15 cellular contexts compared by ENCODE assay signal in the genomic region with DNA sequence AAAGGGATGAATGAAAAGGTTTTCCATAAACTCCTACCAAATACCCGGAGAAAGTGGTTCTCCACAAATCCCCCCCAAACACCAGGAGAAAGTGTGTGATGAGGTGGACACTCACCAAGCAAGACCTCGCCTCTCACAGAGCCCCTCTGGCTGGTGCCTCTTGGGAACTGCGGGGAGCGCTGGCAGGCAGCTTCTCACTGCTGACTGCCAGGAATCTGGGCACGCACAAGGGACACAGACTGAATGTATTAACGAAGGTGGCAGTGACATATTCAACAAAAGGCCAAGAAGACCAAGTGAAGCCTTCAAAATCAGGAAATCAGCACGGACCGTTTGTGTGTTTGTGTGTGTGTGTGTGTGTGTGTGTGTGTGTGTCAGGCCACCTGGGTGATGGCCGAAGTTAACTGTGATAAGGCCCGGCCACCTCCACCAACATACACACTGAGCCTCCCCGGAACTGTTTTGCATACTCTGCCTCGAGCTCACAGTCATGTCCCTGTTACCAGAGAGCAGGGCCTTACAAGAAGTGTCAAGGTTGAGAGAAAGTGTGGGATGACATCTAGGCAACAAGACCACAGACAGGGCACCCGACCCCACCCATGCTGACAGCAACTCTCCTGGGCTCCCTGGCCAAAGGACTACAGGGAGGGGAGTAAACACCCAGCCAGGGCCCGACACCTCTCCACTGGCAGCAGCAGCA. TPM values are rescaled to one million over a fixed set of nuclear protein-coding genes. Genes with fewer than 3 reads are reported as not detected.
DNase-seq lines count a peak whose midpoint lies in the region; ATAC-seq lines count a peak whose summit lies in the region.
"Had no signal": no experiment of that assay in that cellular context is flagged by ENCODE, and none has a peak within 500 bp of the region (broad histone marks: within the 10 kb centered on the region; RNA-seq: fewer than 3 reads in every experiment).

No MANE protein-coding gene starts in this region.

- peak overlapping the region; percentile 97 for H3K27ac Mint-ChIP-seq in stimulated activated naive CD8-positive, alpha-beta T cell treated with anti-CD3 and anti-CD28 coated beads, Interleukin-15, Interleukin-2, amounts not matched to agents 100 ng/mL and 50 ng/mL, for 24 hours
- peak overlapping the region; percentile 91 for H3K27ac Mint-ChIP-seq in activated T-helper 2 cell treated with anti-CD3 and anti-CD28 coated beads, Interferon-gamma antibody, Interleukin-2, Interleukin-4, amounts not matched to agents 10 μg/mL and 5 μg/mL and 100 μg/mL, durations not matched to agents 14 hours and 24 hours and 36 hours
- H3K27ac Mint-ChIP-seq in immature natural killer cell, result peak overlapping the region; percentile 86 to 99 (median 94)

- H3K4me1 Mint-ChIP-seq in stimulated activated naive CD8-positive, alpha-beta T cell treated with anti-CD3 and anti-CD28 coated beads, Interleukin-15, Interleukin-2, amounts not matched to agents 100 ng/mL and 50 ng/mL, for 24 hours (ENCODE audit: low read depth), result peaks cover 88% of the 10 kb centered on the region
- peaks cover 61% of the 10 kb centered on the region for H3K4me1 Mint-ChIP-seq in activated T-helper 2 cell treated with anti-CD3 and anti-CD28 coated beads, Interferon-gamma antibody, Interleukin-2, Interleukin-4, amounts not matched to agents 10 μg/mL and 5 μg/mL and 100 μg/mL, durations not matched to agents 14 hours and 24 hours and 36 hours (ENCODE audit: low read depth)
- H3K4me1 Mint-ChIP-seq in immature natural killer cell, result peaks cover 82 to 96% of the 10 kb centered on the region in 2 donors

- peak overlapping the region; percentile 32 for H3K4me3 Mint-ChIP-seq in stimulated activated naive CD8-positive, alpha-beta T cell treated with anti-CD3 and anti-CD28 coated beads, Interleukin-15, Interleukin-2, amounts not matched to agents 100 ng/mL and 50 ng/mL, for 24 hours
- no peak overlapping the region for H3K4me3 Mint-ChIP-seq in activated T-helper 2 cell treated with anti-CD3 and anti-CD28 coated beads, Interferon-gamma antibody, Interleukin-2, Interleukin-4, amounts not matched to agents 10 μg/mL and 5 μg/mL and 100 μg/mL, durations not matched to agents 14 hours and 24 hours and 36 hours (ENCODE audit: low read depth)
- H3K4me3 Mint-ChIP-seq in immature natural killer cell, result peak overlapping the region; percentile 71 to 88 (median 77)

- H3K36me3 Mint-ChIP-seq in stimulated activated naive CD8-positive, alpha-beta T cell treated with anti-CD3 and anti-CD28 coated beads, Interleukin-15, Interleukin-2, amounts not matched to agents 100 ng/mL and 50 ng/mL, for 24 hours (ENCODE audit: low read depth), result peaks cover 31% of the 10 kb centered on the region
- H3K36me3 Mint-ChIP-seq in activated T-helper 2 cell treated with anti-CD3 and anti-CD28 coated beads, Interferon-gamma antibody, Interleukin-2, Interleukin-4, amounts not matched to agents 10 μg/mL and 5 μg/mL and 100 μg/mL, durations not matched to agents 14 hours and 24 hours and 36 hours (ENCODE audit: low read depth), result peaks cover 53% of the 10 kb centered on the region
- peaks cover 0 to 3% (median 0%) of the 10 kb centered on the region in 3 donors for H3K36me3 Mint-ChIP-seq in immature natural killer cell

- no peak for DNase-seq in stimulated activated naive CD8-positive, alpha-beta T cell treated with anti-CD3 and anti-CD28 coated beads, Interleukin-15, Interleukin-2, amounts not matched to agents 100 U/mL and 50 U/mL, for 24 hours
- DNase-seq in activated T-helper 2 cell treated with anti-CD3 and anti-CD28 coated beads, Interferon-gamma antibody, Interleukin-2, Interleukin-4, amounts not matched to agents 10 μg/mL and 5 μg/mL and 100 μg/mL, durations not matched to agents 14 hours and 24 hours and 36 hours (ENCODE audit: low spot score), result no peak
- peak; percentile 32 to 38 (median 33) for DNase-seq in immature natural killer cell
- no peak for DNase-seq in iPS-NIHi11 (ENCODE audit: low spot score)
- no peak for DNase-seq in NCI-H1417 (lab: John Stamatoyannopoulos, UW)
- no peak for DNase-seq in NCI-H69 (lab: John Stamatoyannopoulos, UW)
- DNase-seq: hypothalamus; MV-4-11; NCI-H2081 treated with DMSO at 0.1 percent for 48 hours; ovary; Peyer's patch; stimulated activated naive CD4-positive, alpha-beta T cell had no signal

- H3K27me3 Mint-ChIP-seq in stimulated activated naive CD8-positive, alpha-beta T cell treated with anti-CD3 and anti-CD28 coated beads, Interleukin-15, Interleukin-2, amounts not matched to agents 100 ng/mL and 50 ng/mL, for 24 hours, result no peaks in the 10 kb centered on the region
- H3K27me3 Mint-ChIP-seq in activated T-helper 2 cell treated with anti-CD3 and anti-CD28 coated beads, Interferon-gamma antibody, Interleukin-2, Interleukin-4, amounts not matched to agents 10 μg/mL and 5 μg/mL and 100 μg/mL, durations not matched to agents 14 hours and 24 hours and 36 hours (ENCODE audit: low read depth), result no peaks in the 10 kb centered on the region
- peaks cover 2 to 6% (median 2%) of the 10 kb centered on the region in 3 donors for H3K27me3 Mint-ChIP-seq in immature natural killer cell (ENCODE audit: low read depth in 3 of 3)

- intact Hi-C loops in activated T-helper 2 cell treated with anti-CD3 and anti-CD28 coated beads, Interferon-gamma antibody, Interleukin-2, Interleukin-4, amounts not matched to agents 10 μg/mL and 5 μg/mL and 100 μg/mL, durations not matched to agents 14 hours and 24 hours and 36 hours (cut with micrococcal nuclease), result loop anchor here (10.0 kb wide), 1 partner anchor 890 kb away; a partner anchor contains a TSS

- no peak for ATAC-seq in stimulated activated naive CD8-positive, alpha-beta T cell treated with anti-CD3 and anti-CD28 coated beads, Interleukin-15, Interleukin-2, amounts not matched to agents 100 U/mL and 50 U/mL, for 24 hours
- ATAC-seq in HG03280 (IDR thresholded peaks at IDR 0.05; ENCODE audit: unreplicated experiment), result no peak

- no peaks in the 10 kb centered on the region for H3K9me3 Mint-ChIP-seq in stimulated activated naive CD8-positive, alpha-beta T cell treated with anti-CD3 and anti-CD28 coated beads, Interleukin-15, Interleukin-2, amounts not matched to agents 100 ng/mL and 50 ng/mL, for 24 hours
- H3K9me3 Mint-ChIP-seq in activated T-helper 2 cell treated with anti-CD3 and anti-CD28 coated beads, Interferon-gamma antibody, Interleukin-2, Interleukin-4, amounts not matched to agents 10 μg/mL and 5 μg/mL and 100 μg/mL, durations not matched to agents 14 hours and 24 hours and 36 hours, result no peaks in the 10 kb centered on the region
- H3K9me3 Mint-ChIP-seq in immature natural killer cell, result no peaks in the 10 kb centered on the region

RNA-seq across cellular contexts. Expression of a gene that starts 18.0 kb away (rescaled TPM):
- 40.1 and 44.4 TPM in 2 replicates for total RNA-seq in activated T-helper 2 cell treated with anti-CD3 and anti-CD28 coated beads, Interferon-gamma antibody, Interleukin-2, Interleukin-4, amounts not matched to agents 10 μg/mL and 5 μg/mL and 100 μg/mL, durations not matched to agents 14 hours and 24 hours and 36 hours
- polyA plus RNA-seq in immature natural killer cell, result 10 to 100 TPM in 1 of 3 donors, 1 to 10 TPM in 2; 2.4 to 17.4 (median 7.3) TPM
- total RNA-seq: dermis microvascular lymphatic vessel endothelial cell had no signal

Comparison
In these comparisons a context has a peak if more than half of its experiments do, and no peak if none do; other contexts are left out.
1. DNase-seq: peak in immature natural killer cell (3 of 3); none in stimulated activated naive CD8-positive, alpha-beta T cell treated with anti-CD3 and anti-CD28 coated beads, Interleukin-15, Interleukin-2, amounts not matched to agents 100 U/mL and 50 U/mL, for 24 hours (single experiment), activated T-helper 2 cell treated with anti-CD3 and anti-CD28 coated beads, Interferon-gamma antibody, Interleukin-2, Interleukin-4, amounts not matched to agents 10 μg/mL and 5 μg/mL and 100 μg/mL, durations not matched to agents 14 hours and 24 hours and 36 hours (single experiment), iPS-NIHi11 (single experiment), NCI-H1417 (0 of 3) and NCI-H69 (single experiment).
2. Peak in every context shown above with its lines, with median percentiles within 50 percentile points of each other: H3K27ac Mint-ChIP-seq.